ENCODE assay signal across 17 cellular contexts in genomic region chr11:116849491-116849890, GRCh38. TPM values are rescaled to one million over a fixed set of nuclear protein-coding genes. Genes with fewer than 3 reads are reported as not detected.
DNase-seq lines count a peak whose midpoint lies in the region; ATAC-seq, FAIRE-seq and TF ChIP-seq lines count a peak whose summit lies in the region.
"Had no signal": no experiment of that assay in that cellular context is flagged by ENCODE, and none has a peak within 500 bp of the region (broad histone marks: within the 10 kb centered on the region; RNA-seq: fewer than 3 reads in every experiment).

No MANE protein-coding gene starts in this region.

- CTCF ChIA-PET in CD8-positive, alpha-beta memory T cell (lab: Charles Lee), result interaction anchor here (0.7 to 3.4 kb wide), 3 partner anchors 13 to 248 kb away, joined by 3 to 32 read pairs (median 3); partner anchors contain the start of genes APOA1 and SIK3

- no peak for TF ChIP-seq CTCF in endodermal cell (conservative IDR thresholded peaks at IDR 0.05)

- no peak for FAIRE-seq in small intestine (lab: Jason Lieb, UNC)

- peak overlapping the region in 2 of 3 donors; percentile 36 to 88 for H3K27ac Mint-ChIP-seq in CD4-positive, CD25-positive, alpha-beta regulatory T cell
- H3K27ac Mint-ChIP-seq in CD8-positive, alpha-beta memory T cell, result peak overlapping the region; percentile 9 to 96 (median 69)
- peak overlapping the region; percentile 1 for H3K27ac Mint-ChIP-seq in endodermal cell
- H3K27ac Mint-ChIP-seq: HFFc6 had no signal

- no peak overlapping the region for H3K4me3 Mint-ChIP-seq in CD4-positive, CD25-positive, alpha-beta regulatory T cell
- no peak overlapping the region for H3K4me3 Mint-ChIP-seq in CD8-positive, alpha-beta memory T cell
- no peak overlapping the region for H3K4me3 Mint-ChIP-seq in endodermal cell
- H3K4me3 Mint-ChIP-seq: HFFc6 had no signal

- H3K9me3 Mint-ChIP-seq in CD4-positive, CD25-positive, alpha-beta regulatory T cell, result no peaks in the 10 kb centered on the region
- H3K9me3 Mint-ChIP-seq in CD8-positive, alpha-beta memory T cell, result no peaks in the 10 kb centered on the region
- H3K9me3 Mint-ChIP-seq in endodermal cell, result no peaks in the 10 kb centered on the region
- H3K9me3 Mint-ChIP-seq: HFFc6 had no signal

- no peak overlapping the region for H3K9ac ChIP-seq in endodermal cell (ENCODE audit: extremely low read depth, low read length, poor library complexity, severe bottlenecking)

- no peaks in the 10 kb centered on the region for H3K27me3 ChIP-seq in CD4-positive, CD25-positive, alpha-beta regulatory T cell (ENCODE audit: control insufficient read depth, insufficient read depth, low read length)
- H3K27me3 ChIP-seq in CD8-positive, alpha-beta memory T cell (ENCODE audit: insufficient read depth, low read length, poor library complexity, severe bottlenecking), result no peaks in the 10 kb centered on the region
- H3K27me3 ChIP-seq in endodermal cell (ENCODE audit: control insufficient read depth, insufficient read depth, low read length, poor library complexity, severe bottlenecking) (no peaks in the 10 kb centered on the region), small intestine (ENCODE audit: control insufficient read depth in 2 of 2, insufficient read depth in 2 of 2, low read length in 2 of 2) (no peaks in the 10 kb centered on the region)
- H3K27me3 ChIP-seq: Peyer's patch had no signal

- no peak for DNase-seq in CD4-positive, CD25-positive, alpha-beta regulatory T cell
- DNase-seq in CD8-positive, alpha-beta memory T cell, result no peak
- DNase-seq in endodermal cell (no peak), LoVo (ENCODE audit: low spot score) (no peak), NCI-H446 (lab: John Stamatoyannopoulos, UW) (no peak), small intestine (no peak)
- DNase-seq: DMS 273 treated with DMSO at 0.1 percent for 48 hours, HFFc6, IMR-90, NCI-H146, NCI-H2081 treated with DMSO at 0.1 percent for 48 hours, NCI-H524, Peyer's patch had no signal

- no peaks in the 10 kb centered on the region for H3K9me3 ChIP-seq in CD4-positive, CD25-positive, alpha-beta regulatory T cell (ENCODE audit: control insufficient read depth in 2 of 2, low read length in 2 of 2)
- no peaks in the 10 kb centered on the region for H3K9me3 ChIP-seq in CD8-positive, alpha-beta memory T cell (ENCODE audit: low read length)
- H3K9me3 ChIP-seq in KOPT-K1 (ENCODE audit: insufficient read depth, low read length, poor library complexity, severe bottlenecking), result no peaks in the 10 kb centered on the region
- peaks cover 2% of the 10 kb centered on the region for H3K9me3 ChIP-seq in endodermal cell (ENCODE audit: control insufficient read depth, low read length)
- H3K9me3 ChIP-seq in small intestine (ENCODE audit: control insufficient read depth, low read depth), result no peaks in the 10 kb centered on the region
- H3K9me3 ChIP-seq: Peyer's patch had no signal

- no peak overlapping the region for H3K27ac ChIP-seq in CD4-positive, CD25-positive, alpha-beta regulatory T cell (ENCODE audit: insufficient read depth, low read length, poor library complexity, severe bottlenecking)
- no peak overlapping the region for H3K27ac ChIP-seq in CD8-positive, alpha-beta memory T cell (ENCODE audit: low read depth, low read length)
- H3K27ac ChIP-seq in KOPT-K1 (ENCODE audit: low read depth, low read length, poor library complexity, severe bottlenecking) (peak overlapping the region; percentile 14), endodermal cell (ENCODE audit: low read depth, low read length) (no peak overlapping the region), small intestine (ENCODE audit: low read depth in 1 of 2, low read length in 1 of 2) (no peak overlapping the region)
- H3K27ac ChIP-seq: Peyer's patch, SK-N-MC had no signal

- H3K4me3 ChIP-seq in CD4-positive, CD25-positive, alpha-beta regulatory T cell (ENCODE audit: low read depth, low read length), result no peak overlapping the region
- no peak overlapping the region for H3K4me3 ChIP-seq in CD8-positive, alpha-beta memory T cell (ENCODE audit: low read length)
- H3K4me3 ChIP-seq in endodermal cell (ENCODE audit: low read length) (no peak overlapping the region), small intestine (ENCODE audit: low read depth in 1 of 2, low read length in 2 of 2) (no peak overlapping the region)
- H3K4me3 ChIP-seq: Peyer's patch, SK-N-MC had no signal

- 96 to 99% methylated on average over 6 of the region's 6 CpGs for WGBS in endodermal cell (ENCODE audit: insufficient coverage in 1 of 2, insufficient read length in 1 of 2), 2 experiments
- 87 to 97% (median 95%) methylated on average over 6 of the region's 6 CpGs for WGBS in small intestine, 3 donors

- no peak for ATAC-seq in CD4-positive, CD25-positive, alpha-beta regulatory T cell (ENCODE audit: low read depth in 2 of 2)
- ATAC-seq: Right ventricle myocardium inferior had no signal

- POLR2A ChIA-PET in CD8-positive, alpha-beta memory T cell (lab: Charles Lee), result no interaction called here

- H3K4me1 ChIP-seq in CD4-positive, CD25-positive, alpha-beta regulatory T cell (ENCODE audit: control insufficient read depth, insufficient read depth, low read length, poor library complexity, severe bottlenecking), result peaks cover 41% of the 10 kb centered on the region
- peaks cover 50% of the 10 kb centered on the region for H3K4me1 ChIP-seq in CD8-positive, alpha-beta memory T cell (ENCODE audit: insufficient read depth, low read length)
- H3K4me1 ChIP-seq in endodermal cell (ENCODE audit: control insufficient read depth, insufficient read depth, low read length) (no peaks in the 10 kb centered on the region), small intestine (ENCODE audit: control insufficient read depth in 2 of 2, insufficient read depth in 1 of 2, low read depth in 1 of 2, low read length in 1 of 2) (peaks cover 18 to 25% of the 10 kb centered on the region in 2 donors)

- no peaks in the 10 kb centered on the region for H3K27me3 Mint-ChIP-seq in CD4-positive, CD25-positive, alpha-beta regulatory T cell
- no peaks in the 10 kb centered on the region for H3K27me3 Mint-ChIP-seq in CD8-positive, alpha-beta memory T cell
- no peaks in the 10 kb centered on the region for H3K27me3 Mint-ChIP-seq in endodermal cell (ENCODE audit: insufficient read depth)

- peaks cover 27 to 52% (median 44%) of the 10 kb centered on the region in 4 donors for H3K4me1 Mint-ChIP-seq in CD4-positive, CD25-positive, alpha-beta regulatory T cell
- H3K4me1 Mint-ChIP-seq in CD8-positive, alpha-beta memory T cell, result peaks cover 49 to 55% (median 51%) of the 10 kb centered on the region in 3 donors
- peaks cover 5% of the 10 kb centered on the region for H3K4me1 Mint-ChIP-seq in endodermal cell

- H3K36me3 ChIP-seq in CD4-positive, CD25-positive, alpha-beta regulatory T cell (ENCODE audit: control insufficient read depth, insufficient read depth, low read length), result peaks cover 42% of the 10 kb centered on the region
- peaks cover 19% of the 10 kb centered on the region for H3K36me3 ChIP-seq in CD8-positive, alpha-beta memory T cell (ENCODE audit: insufficient read depth, low read length)
- peaks cover 43% of the 10 kb centered on the region for H3K36me3 ChIP-seq in KOPT-K1 (ENCODE audit: insufficient read depth, low read length)
- peaks cover 53% of the 10 kb centered on the region for H3K36me3 ChIP-seq in endodermal cell (ENCODE audit: control insufficient read depth, insufficient read depth, low read length)
- H3K36me3 ChIP-seq in small intestine (ENCODE audit: control insufficient read depth in 2 of 2, insufficient read depth in 2 of 2, low read length in 2 of 2), result peaks cover 5 to 15% of the 10 kb centered on the region in 2 donors

- H3K36me3 Mint-ChIP-seq in CD4-positive, CD25-positive, alpha-beta regulatory T cell, result peaks cover 39% of the 10 kb centered on the region
- peaks cover 13 to 58% (median 29%) of the 10 kb centered on the region in 3 donors for H3K36me3 Mint-ChIP-seq in CD8-positive, alpha-beta memory T cell
- H3K36me3 Mint-ChIP-seq in endodermal cell (ENCODE audit: low read depth), result peaks cover 55% of the 10 kb centered on the region

RNA-seq across cellular contexts. Expression of gene APOA1, which starts 12.1 kb away (rescaled TPM):
- not detected for total RNA-seq in CD4-positive, CD25-positive, alpha-beta regulatory T cell
- polyA plus RNA-seq in CD4-positive, CD25-positive, alpha-beta regulatory T cell, result under 1 TPM in 1 of 4 donors, not detected in 3; 0.34 TPM
- under 1 TPM; 0.33 to 0.48 TPM for total RNA-seq in CD8-positive, alpha-beta memory T cell
- not detected for polyA plus RNA-seq in CD8-positive, alpha-beta memory T cell
- 100 to 1,000 TPM in 1 of 2 donors, 10 to 100 TPM in 1; 91.8 to 120 TPM for total RNA-seq in endodermal cell
- 75.6 TPM for polyA plus RNA-seq in endodermal cell (2013, experiment 1 of 2)
- polyA plus RNA-seq in endodermal cell (2013, experiment 2 of 2), result 63.3 TPM
- over 10,000 TPM in 2 of 3 donors, 10 to 100 TPM in 1; 62.3 to 22,236 (median 10,383) TPM for polyA plus RNA-seq in small intestine
- total RNA-seq: HFFc6 had no signal

RNA-seq across cellular contexts. Expression of gene APOC3, which starts 19.8 kb away (rescaled TPM):
- not detected for total RNA-seq in CD4-positive, CD25-positive, alpha-beta regulatory T cell
- polyA plus RNA-seq in CD4-positive, CD25-positive, alpha-beta regulatory T cell, result not detected
- not detected for total RNA-seq in CD8-positive, alpha-beta memory T cell
- polyA plus RNA-seq in CD8-positive, alpha-beta memory T cell, result not detected
- not detected for total RNA-seq in endodermal cell
- not detected for polyA plus RNA-seq in endodermal cell (2013, experiment 1 of 2)
- not detected for polyA plus RNA-seq in endodermal cell (2013, experiment 2 of 2)
- polyA plus RNA-seq in small intestine, result over 10,000 TPM in 1 of 3 donors, 1,000 to 10,000 TPM in 1, 100 to 1,000 TPM in 1; 273 to 10,182 (median 4,196) TPM
- total RNA-seq: H4, HFFc6, IMR-90, Right ventricle myocardium inferior had no signal
- polyA plus RNA-seq: IMR-90 had no signal

RNA-seq across cellular contexts. Expression of gene APOA4, which starts 26.4 kb away (rescaled TPM):
- total RNA-seq in CD4-positive, CD25-positive, alpha-beta regulatory T cell, result not detected
- not detected for polyA plus RNA-seq in CD4-positive, CD25-positive, alpha-beta regulatory T cell
- not detected for total RNA-seq in CD8-positive, alpha-beta memory T cell
- not detected for polyA plus RNA-seq in CD8-positive, alpha-beta memory T cell
- under 1 TPM; 0.35 to 0.38 TPM for total RNA-seq in endodermal cell
- 0.64 TPM for polyA plus RNA-seq in endodermal cell (2013, experiment 1 of 2)
- polyA plus RNA-seq in endodermal cell (2013, experiment 2 of 2), result 0.62 TPM
- polyA plus RNA-seq in small intestine, result 1,000 to 10,000 TPM in 2 of 3 donors, 100 to 1,000 TPM in 1; 338 to 9,049 (median 8,594) TPM
- total RNA-seq: H4, HFFc6, IMR-90, Right ventricle myocardium inferior had no signal
- polyA plus RNA-seq: IMR-90 had no signal

RNA-seq across cellular contexts. Expression of gene APOA5, which starts 57.8 kb away (rescaled TPM):
- total RNA-seq in CD4-positive, CD25-positive, alpha-beta regulatory T cell, result not detected
- polyA plus RNA-seq in CD4-positive, CD25-positive, alpha-beta regulatory T cell, result not detected
- not detected for total RNA-seq in CD8-positive, alpha-beta memory T cell
- polyA plus RNA-seq in CD8-positive, alpha-beta memory T cell, result not detected
- total RNA-seq in endodermal cell, result not detected
- not detected for polyA plus RNA-seq in endodermal cell (2013, experiment 1 of 2)
- polyA plus RNA-seq in endodermal cell (2013, experiment 2 of 2), result not detected
- under 1 TPM in 1 of 3 donors, not detected in 2; 0.22 TPM for polyA plus RNA-seq in small intestine
- total RNA-seq: H4, HFFc6, IMR-90, Right ventricle myocardium inferior had no signal
- polyA plus RNA-seq: IMR-90 had no signal

Comparison
In these comparisons a context has a peak if more than half of its experiments do, and no peak if none do; other contexts are left out.
1. H3K27ac Mint-ChIP-seq: peak in every context shown above with its lines; median percentile 69 in CD8-positive, alpha-beta memory T cell; 62 in CD4-positive, CD25-positive, alpha-beta regulatory T cell; 1 in endodermal cell.
2. RNA of gene APOA1, which starts 12.1 kb away (total RNA-seq): 91.8 to 120 TPM in endodermal cell; 0.33 to 0.48 TPM in CD8-positive, alpha-beta memory T cell and not detected in CD4-positive, CD25-positive, alpha-beta regulatory T cell (single experiment); every median in the first group is over 10 times any median in the second.